Comparison of ENCODE assay signal across 24 cellular contexts in the genomic region with DNA sequence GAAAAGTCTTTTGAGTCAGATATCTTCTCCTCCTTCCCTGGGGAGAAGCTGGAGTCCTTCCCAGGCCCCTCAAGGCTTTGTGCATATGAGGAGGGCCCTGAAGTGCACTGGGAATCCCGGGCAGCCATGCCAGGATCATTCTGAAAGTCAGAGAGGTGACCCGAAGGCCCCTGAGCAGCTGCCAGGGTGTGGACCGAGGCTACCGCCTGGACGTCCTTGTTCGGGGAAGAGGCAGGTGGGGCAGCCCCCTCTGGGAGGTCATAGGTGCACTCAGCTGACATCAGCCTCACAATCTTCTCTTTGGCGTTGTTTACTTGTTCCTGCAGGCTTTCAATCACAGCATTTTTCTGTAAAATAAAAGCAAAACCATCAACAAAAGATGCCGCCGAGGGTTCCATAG.
DNase-seq lines count a peak whose midpoint lies in the region; ATAC-seq and TF ChIP-seq lines count a peak whose summit lies in the region.
"Had no signal": no experiment of that assay in that cellular context is flagged by ENCODE, and none has a peak within 500 bp of the region (broad histone marks: within the 10 kb centered on the region; RNA-seq: fewer than 3 reads in every experiment).

No MANE protein-coding gene starts in this region.

- no peaks in the 10 kb centered on the region for H3K9me3 Mint-ChIP-seq in activated CD8-positive, alpha-beta memory T cell treated with anti-CD3 and anti-CD28 coated beads, Interleukin-2, amount 10 ng/mL, durations not matched to agents 7 days and 5 days (ENCODE audit: low read depth)
- H3K9me3 Mint-ChIP-seq: CD4-positive, alpha-beta T cell; CD8-positive, alpha-beta memory T cell; HFFc6 had no signal

- H3K36me3 Mint-ChIP-seq in activated CD8-positive, alpha-beta memory T cell treated with anti-CD3 and anti-CD28 coated beads, Interleukin-2, amount 10 ng/mL, durations not matched to agents 7 days and 5 days = no peaks in the 10 kb centered on the region
- H3K36me3 Mint-ChIP-seq: CD14-positive monocyte; CD8-positive, alpha-beta memory T cell had no signal

- H3K4me1 Mint-ChIP-seq in activated CD8-positive, alpha-beta memory T cell treated with anti-CD3 and anti-CD28 coated beads, Interleukin-2, amount 10 ng/mL, durations not matched to agents 7 days and 5 days = no peaks in the 10 kb centered on the region
- H3K4me1 Mint-ChIP-seq: CD8-positive, alpha-beta memory T cell had no signal

- H3K4me3 Mint-ChIP-seq in activated CD8-positive, alpha-beta memory T cell treated with anti-CD3 and anti-CD28 coated beads, Interleukin-2, amount 10 ng/mL, durations not matched to agents 7 days and 5 days = no peak overlapping the region
- H3K4me3 Mint-ChIP-seq: CD14-positive monocyte; CD4-positive, alpha-beta T cell; CD8-positive, alpha-beta memory T cell; HFFc6 had no signal

- peaks cover 4 to 9% of the 10 kb centered on the region in 2 experiments for H3K4me1 ChIP-seq in trophoblast cell (ENCODE audit: control insufficient read depth in 1 of 2, insufficient read depth in 2 of 2, low read length in 2 of 2)
- H3K4me1 ChIP-seq: BE2C, HAP-1 had no signal

- H3K27ac Mint-ChIP-seq in activated CD8-positive, alpha-beta memory T cell treated with anti-CD3 and anti-CD28 coated beads, Interleukin-2, amount 10 ng/mL, durations not matched to agents 7 days and 5 days = no peak overlapping the region
- H3K27ac Mint-ChIP-seq: CD4-positive, alpha-beta T cell; CD8-positive, alpha-beta memory T cell; HFFc6 had no signal

- H2AFZ ChIP-seq in trophoblast cell (ENCODE audit: insufficient read depth, low read length, poor library complexity) = no peak overlapping the region

- WGBS in trophoblast cell (ENCODE audit: extremely low coverage, insufficient coverage, insufficient read length) = no CpG with 5 or more reads among the region's 9 CpGs

- H2BK12ac ChIP-seq in trophoblast cell (ENCODE audit: low read length) = peak overlapping the region; percentile 22

- CTCF ChIA-PET in activated CD8-positive, alpha-beta memory T cell treated with anti-CD3 and anti-CD28 coated beads, Interleukin-2, amount 10 ng/mL, durations not matched to agents 7 days and 5 days (lab: Charles Lee) = no interaction called here
- CTCF ChIA-PET in RWPE1 (lab: Yijun Ruan, JAX) = no interaction called here

- DNase-seq in activated CD8-positive, alpha-beta memory T cell treated with anti-CD3 and anti-CD28 coated beads, Interleukin-2, amount 10 ng/mL, durations not matched to agents 7 days and 5 days = peak; percentile 3
- DNase-seq in activated CD8-positive, alpha-beta memory T cell treated with anti-CD3 and anti-CD28 coated beads, Interleukin-2, amount 50 U/mL, for 4 hours = no peak
- DNase-seq in RWPE1 (ENCODE audit: low spot score) = no peak
- no peak for DNase-seq in trophoblast cell
- no peak for DNase-seq in GM19240 (ENCODE audit: insufficient read length, low spot score)
- DNase-seq in NCI-H774 (lab: John Stamatoyannopoulos, UW) = no peak
- DNase-seq: 8988T; ACHN; AML-193; BE2C; CD4-positive, alpha-beta T cell; CD8-positive, alpha-beta memory T cell; DMS 273 treated with DMSO at 0.1 percent for 48 hours; DMS79; EL; GDM1; GOT3; HFFc6 had no signal

- H3K14ac ChIP-seq in trophoblast cell (ENCODE audit: low read length) = no peak overlapping the region

- H3K27me3 Mint-ChIP-seq in activated CD8-positive, alpha-beta memory T cell treated with anti-CD3 and anti-CD28 coated beads, Interleukin-2, amount 10 ng/mL, durations not matched to agents 7 days and 5 days = peaks cover 5% of the 10 kb centered on the region
- H3K27me3 Mint-ChIP-seq: CD4-positive, alpha-beta T cell had no signal

- H3K36me3 ChIP-seq in trophoblast cell (ENCODE audit: control insufficient read depth in 1 of 2, insufficient read depth in 2 of 2, low read length in 2 of 2) = no peaks in the 10 kb centered on the region
- H3K36me3 ChIP-seq: BE2C; BLaER1 treated with 17β-estradiol and CSF1 and Interleukin-3, amounts not matched to agents 10 nM and 100 nM; HAP-1 had no signal

- peak overlapping the region; percentile 81 for H4K91ac ChIP-seq in trophoblast cell (ENCODE audit: low read depth, low read length)

- no peak overlapping the region for H4K8ac ChIP-seq in trophoblast cell (ENCODE audit: low read depth, low read length)

- H3K4ac ChIP-seq in trophoblast cell (ENCODE audit: low read depth, low read length) = no peak overlapping the region

- POLR2A ChIA-PET in RWPE1 (lab: Yijun Ruan, JAX; ENCODE audit: low non-redundant PET) = no interaction called here

- no peak overlapping the region for H3K18ac ChIP-seq in trophoblast cell (ENCODE audit: low read length)

- H3K79me2 ChIP-seq in trophoblast cell (ENCODE audit: control insufficient read depth, insufficient read depth, low read length, poor library complexity) = no peaks in the 10 kb centered on the region

- H2AK5ac ChIP-seq in trophoblast cell (ENCODE audit: low read length) = peak overlapping the region; percentile 24

- no peak overlapping the region for H3K4me3 ChIP-seq in trophoblast cell (ENCODE audit: low read depth, low read length)
- H3K4me3 ChIP-seq: A549; BLaER1 treated with 17β-estradiol and CSF1 and Interleukin-3, amounts not matched to agents 10 nM and 100 nM; GM12878; HAP-1 had no signal

- no peak overlapping the region for H3K4me2 ChIP-seq in trophoblast cell (ENCODE audit: low read length)
- H3K4me2 ChIP-seq: A549; BLaER1 treated with 17β-estradiol and CSF1 and Interleukin-3, amounts not matched to agents 10 nM and 100 nM had no signal

- H2BK5ac ChIP-seq in trophoblast cell (ENCODE audit: low read depth, low read length, poor library complexity) = no peak overlapping the region

- H4K12ac ChIP-seq in trophoblast cell (ENCODE audit: low read depth, low read length) = no peak overlapping the region

- H3K79me1 ChIP-seq in trophoblast cell (ENCODE audit: low read length) = peaks cover 8% of the 10 kb centered on the region

- no peak for ATAC-seq in activated CD8-positive, alpha-beta memory T cell treated with anti-CD3 and anti-CD28 coated beads, Interleukin-2, amount 10 ng/mL, durations not matched to agents 7 days and 5 days
- ATAC-seq in HG02588 (IDR thresholded peaks at IDR 0.05; ENCODE audit: unreplicated experiment) = no peak
- ATAC-seq: A549, GM12878 had no signal

- H3K27me3 ChIP-seq in trophoblast cell (ENCODE audit: insufficient read depth, low read length) = no peaks in the 10 kb centered on the region
- H3K27me3 ChIP-seq: BE2C; BLaER1 treated with 17β-estradiol and CSF1 and Interleukin-3, amounts not matched to agents 10 nM and 100 nM had no signal

- no peak overlapping the region for H3K23ac ChIP-seq in trophoblast cell (ENCODE audit: low read length)

- no peak overlapping the region for H3K9ac ChIP-seq in trophoblast cell (ENCODE audit: low read length)
- H3K9ac ChIP-seq: BLaER1 treated with 17β-estradiol and CSF1 and Interleukin-3, amounts not matched to agents 10 nM and 100 nM had no signal

- peak overlapping the region; percentile 63 for H2BK120ac ChIP-seq in trophoblast cell (ENCODE audit: insufficient read depth, low read length, poor library complexity)

- no peaks in the 10 kb centered on the region for H3K9me3 ChIP-seq in trophoblast cell (ENCODE audit: insufficient read depth, low read depth, low read length)
- H3K9me3 ChIP-seq: A549, BE2C, HAP-1 had no signal

- TF ChIP-seq CTCF in RWPE1 (conservative IDR thresholded peaks at IDR 0.05; ENCODE audit: low read depth) = no peak

- H3K27ac ChIP-seq in RWPE1 = peak overlapping the region; percentile 39
- no peak overlapping the region for H3K27ac ChIP-seq in trophoblast cell (ENCODE audit: low read depth, low read length)
- H3K27ac ChIP-seq: BLaER1 treated with 17β-estradiol and CSF1 and Interleukin-3, amounts not matched to agents 10 nM and 100 nM had no signal
